Comparison of ENCODE assay signal across 36 cellular contexts in genomic region chr2:48282281-48282680, GRCh38.
"Had no signal": no experiment of that assay in that cellular context is flagged by ENCODE, and none has a peak within 500 bp of the region (broad histone marks: within the 10 kb centered on the region; RNA-seq: fewer than 3 reads in every experiment).

No MANE protein-coding gene starts in this region.

- H3K27me3 ChIP-seq: adrenal gland, ascending aorta, breast epithelium, cardiac muscle cell, colonic mucosa, foreskin keratinocyte, gastroesophageal sphincter, heart right ventricle had no signal

- H3K4me3 ChIP-seq: adrenal gland, ascending aorta, breast epithelium, cardiac muscle cell, colonic mucosa, gastroesophageal sphincter, heart right ventricle had no signal

- H3K36me3 ChIP-seq: adrenal gland, ascending aorta, breast epithelium, cardiac muscle cell, colonic mucosa, gastroesophageal sphincter, heart right ventricle, WERI-Rb-1 had no signal

- H3K27ac Mint-ChIP-seq: activated B cell treated with CpG ODN at 0.5 μM for 24 hours; activated CD4-positive, alpha-beta memory T cell treated with anti-CD3 and anti-CD28 coated beads for 36 hours; activated CD8-positive, alpha-beta memory T cell treated with anti-CD3 and anti-CD28 coated beads, Interleukin-2, amount 10 ng/mL, durations not matched to agents 7 days and 5 days; activated CD8-positive, alpha-beta T cell treated with anti-CD3 and anti-CD28 coated beads, Interleukin-2, amount 10 ng/mL, durations not matched to agents 7 days and 5 days; activated naive CD4-positive, alpha-beta T cell treated with anti-CD3 and anti-CD28 coated beads for 36 hours; activated naive CD4-positive, alpha-beta T cell treated with anti-CD3 and anti-CD28 coated beads, Interleukin-2, amount 50 U/mL, for 24 hours; activated naive CD8-positive, alpha-beta T cell treated with anti-CD3 and anti-CD28 coated beads for 36 hours; activated naive CD8-positive, alpha-beta T cell treated with anti-CD3 and anti-CD28 coated beads, Interleukin-2, amount 50 U/mL, for 24 hours; activated T-helper 1 cell treated with anti-CD3 and anti-CD28 coated beads, Interleukin-12 subunit alpha, Interleukin-12 subunit beta, Interleukin-2, Interleukin-4 antibody, amounts not matched to agents 30 ng/mL and 10 ng/mL and 1 ng/mL, durations not matched to agents 14 hours and 24 hours and 36 hours; activated T-helper 2 cell treated with anti-CD3 and anti-CD28 coated beads, Interferon-gamma antibody, Interleukin-2, Interleukin-4, amounts not matched to agents 10 μg/mL and 5 μg/mL and 100 μg/mL, durations not matched to agents 14 hours and 24 hours and 36 hours; T-helper 17 cell; T-helper 2 cell treated with Interferon-gamma antibody and Interleukin-4, amounts not matched to agents 5 μg/mL and 100 μg/mL, for 36 hours had no signal

- H3K27me3 Mint-ChIP-seq: activated B cell treated with CpG ODN at 0.5 μM for 24 hours; activated CD4-positive, alpha-beta memory T cell treated with anti-CD3 and anti-CD28 coated beads for 36 hours; activated CD8-positive, alpha-beta memory T cell treated with anti-CD3 and anti-CD28 coated beads, Interleukin-2, amount 10 ng/mL, durations not matched to agents 7 days and 5 days; activated naive CD4-positive, alpha-beta T cell treated with anti-CD3 and anti-CD28 coated beads, Interleukin-2, amount 50 U/mL, for 24 hours; activated naive CD8-positive, alpha-beta T cell treated with anti-CD3 and anti-CD28 coated beads for 36 hours; activated naive CD8-positive, alpha-beta T cell treated with anti-CD3 and anti-CD28 coated beads, Interleukin-2, amount 50 U/mL, for 24 hours; T-helper 17 cell had no signal

- H3K4me1 Mint-ChIP-seq: activated B cell treated with CpG ODN at 0.5 μM for 24 hours; activated naive CD4-positive, alpha-beta T cell treated with anti-CD3 and anti-CD28 coated beads, Interleukin-2, amount 50 U/mL, for 24 hours; T-helper 17 cell had no signal

- FAIRE-seq: endometrium had no signal

- H3K27ac ChIP-seq: adrenal gland, ascending aorta, breast epithelium, cardiac muscle cell, colonic mucosa, foreskin keratinocyte, gastroesophageal sphincter, heart right ventricle, WERI-Rb-1 had no signal

- H3K4me3 Mint-ChIP-seq: activated B cell treated with CpG ODN at 0.5 μM for 24 hours; activated CD4-positive, alpha-beta memory T cell treated with anti-CD3 and anti-CD28 coated beads for 36 hours; activated CD8-positive, alpha-beta memory T cell treated with anti-CD3 and anti-CD28 coated beads, Interleukin-2, amount 10 ng/mL, durations not matched to agents 7 days and 5 days; activated CD8-positive, alpha-beta T cell treated with anti-CD3 and anti-CD28 coated beads, Interleukin-2, amount 10 ng/mL, durations not matched to agents 7 days and 5 days; activated naive CD4-positive, alpha-beta T cell treated with anti-CD3 and anti-CD28 coated beads for 36 hours; activated naive CD4-positive, alpha-beta T cell treated with anti-CD3 and anti-CD28 coated beads, Interleukin-2, amount 50 U/mL, for 24 hours; activated naive CD8-positive, alpha-beta T cell treated with anti-CD3 and anti-CD28 coated beads for 36 hours; activated naive CD8-positive, alpha-beta T cell treated with anti-CD3 and anti-CD28 coated beads, Interleukin-2, amount 50 U/mL, for 24 hours; activated T-helper 1 cell treated with anti-CD3 and anti-CD28 coated beads, Interleukin-12 subunit alpha, Interleukin-12 subunit beta, Interleukin-2, Interleukin-4 antibody, amounts not matched to agents 30 ng/mL and 10 ng/mL and 1 ng/mL, durations not matched to agents 14 hours and 24 hours and 36 hours; brain; T-helper 17 cell; T-helper 2 cell treated with Interferon-gamma antibody and Interleukin-4, amounts not matched to agents 5 μg/mL and 100 μg/mL, for 36 hours had no signal

- DNase-seq: activated B cell treated with CpG ODN at 0.5 μM for 24 hours; activated CD4-positive, alpha-beta memory T cell treated with anti-CD3 and anti-CD28 coated beads for 36 hours; activated CD4-positive, alpha-beta T cell treated with anti-CD3 and anti-CD28 coated beads for 48 hours; activated CD4-positive, alpha-beta T cell treated with anti-CD3 and anti-CD28 coated beads, Interleukin-2, amount 50 U/mL, for 1 hour; activated CD8-positive, alpha-beta memory T cell treated with anti-CD3 and anti-CD28 coated beads, Interleukin-2, amount 10 ng/mL, durations not matched to agents 7 days and 5 days; activated CD8-positive, alpha-beta memory T cell treated with anti-CD3 and anti-CD28 coated beads, Interleukin-2, amount 50 U/mL, for 4 hours; activated CD8-positive, alpha-beta T cell treated with anti-CD3 and anti-CD28 coated beads, Interleukin-2, amount 10 ng/mL, durations not matched to agents 7 days and 5 days; activated effector memory CD4-positive, alpha-beta T cell treated with anti-CD3 and anti-CD28 coated beads, Interleukin-2, amount 50 U/mL, for 16 hours; activated naive CD4-positive, alpha-beta T cell treated with anti-CD3 and anti-CD28 coated beads for 36 hours; activated naive CD8-positive, alpha-beta T cell treated with anti-CD3 and anti-CD28 coated beads for 36 hours; activated naive CD8-positive, alpha-beta T cell treated with anti-CD3 and anti-CD28 coated beads, Interleukin-2, amount 50 U/mL, for 24 hours; activated T-cell treated with anti-CD3 and anti-CD28 coated beads, Interleukin-2, amount 50 U/mL, for 1 hour; activated T-cell treated with anti-CD3 and anti-CD28 coated beads, Interleukin-2, amount 50 U/mL, for 48 hours; adrenal gland; central memory CD4-positive, alpha-beta T cell; cerebellar nuclear complex; colonic mucosa; effector CD8-positive, alpha-beta T cell; foreskin keratinocyte; heart right ventricle; T-helper 1 cell; T-helper 17 cell; T1000; WERI-Rb-1 had no signal

- H3K9me3 ChIP-seq: colonic mucosa had no signal

- H3K4me1 ChIP-seq: adrenal gland, ascending aorta, breast epithelium, colonic mucosa, foreskin keratinocyte, gastroesophageal sphincter, heart right ventricle had no signal

- ATAC-seq: activated CD4-positive, CD25-positive, alpha-beta regulatory T cell treated with anti-CD3 and anti-CD28 coated beads, Interleukin-2, amount 50 U/mL, for 24 hours; activated CD8-positive, alpha-beta memory T cell treated with anti-CD3 and anti-CD28 coated beads, Interleukin-2, amount 10 ng/mL, durations not matched to agents 7 days and 5 days; activated CD8-positive, alpha-beta T cell treated with anti-CD3 and anti-CD28 coated beads, Interleukin-2, amount 10 ng/mL, durations not matched to agents 7 days and 5 days; activated naive CD8-positive, alpha-beta T cell treated with anti-CD3 and anti-CD28 coated beads, Interleukin-2, amount 50 U/mL, for 24 hours; esophagus mucosa; foreskin keratinocyte; gastroesophageal sphincter; heart right ventricle; T-helper 17 cell had no signal
